Comparison of ENCODE assay signal across 8 cellular contexts in genomic region chr3:50237133-50237651, GRCh38. TPM values are rescaled to one million over a fixed set of nuclear protein-coding genes. Genes with fewer than 3 reads are reported as not detected.
A peak's percentile ranks its signal among the peaks of the same experiment; 100 is the strongest.
DNase-seq lines count a peak whose midpoint lies in the region; ATAC-seq, FAIRE-seq and TF ChIP-seq lines count a peak whose summit lies in the region.

No MANE protein-coding gene starts in this region.

- peaks cover 0 to 2% (median 0%) of the 10 kb centered on the region in 7 donors for H3K9me3 Mint-ChIP-seq in CD14-positive monocyte
- no peaks in the 10 kb centered on the region for H3K9me3 Mint-ChIP-seq in activated T-cell treated with anti-CD3 and anti-CD28 coated beads, Interleukin-2, amount 50 U/mL, for 4 hours

- TF ChIP-seq CTCF in CD14-positive monocyte (IDR thresholded peaks at IDR 0.05) = no peak
- TF ChIP-seq CTCF in pancreas (IDR thresholded peaks at IDR 0.05) = no peak

- no peak for TF ChIP-seq EP300 in Ishikawa (IDR thresholded peaks at IDR 0.05; ENCODE audit: borderline replicate concordance)

- intact Hi-C loops in CD14-positive monocyte (cut with micrococcal nuclease) = no loop called here
- intact Hi-C loops in pancreas (cut with DNase I) = no loop called here

- DNase-seq in CD14-positive monocyte (ENCODE audit: low spot score) (no peak), fibroblast of the conjunctiva (ENCODE audit: low read depth) (peak; percentile 35), pancreas (peak in 1 of 6 donors; percentile 75), cerebellar nuclear complex (lab: John Stamatoyannopoulos, UW) (no peak)
- no peak for DNase-seq in activated T-cell treated with anti-CD3 and anti-CD28 coated beads, Interleukin-2, amount 50 U/mL, for 4 hours

- H3K4me1 ChIP-seq in pancreas = peaks cover 3 to 16% (median 12%) of the 10 kb centered on the region in 3 donors

- H3K27me3 ChIP-seq in pancreas = no peaks in the 10 kb centered on the region

- no peaks in the 10 kb centered on the region for H3K36me3 ChIP-seq in pancreas

- WGBS in pancreas, 2 donors = 44% methylated on average over 7 of the region's 7 CpGs

- peak overlapping the region; percentile 14 to 84 (median 80) for H3K27ac ChIP-seq in pancreas

- ATAC-seq in activated T-cell treated with anti-CD3 and anti-CD28 coated beads, Interleukin-2, amount 50 U/mL, for 4 hours = no peak
- ATAC-seq in pancreas (no peak), GM18907 (IDR thresholded peaks at IDR 0.05; ENCODE audit: unreplicated experiment) (no peak), GM21737 (IDR thresholded peaks at IDR 0.05; ENCODE audit: unreplicated experiment) (no peak)

- peak overlapping the region; percentile 51 to 78 (median 74) for H3K4me3 ChIP-seq in pancreas

- FAIRE-seq in pancreas (lab: Jason Lieb, UNC) = no peak

- peak overlapping the region; percentile 99 to 100 for H3K4me3 Mint-ChIP-seq in CD14-positive monocyte
- peak overlapping the region; percentile 95 for H3K4me3 Mint-ChIP-seq in activated T-cell treated with anti-CD3 and anti-CD28 coated beads, Interleukin-2, amount 50 U/mL, for 4 hours

- no peaks in the 10 kb centered on the region for H3K9me3 ChIP-seq in pancreas

- H3K4me1 Mint-ChIP-seq in CD14-positive monocyte = peaks cover 71% of the 10 kb centered on the region
- peaks cover 44% of the 10 kb centered on the region for H3K4me1 Mint-ChIP-seq in activated T-cell treated with anti-CD3 and anti-CD28 coated beads, Interleukin-2, amount 50 U/mL, for 4 hours (ENCODE audit: low read depth)

- no peak for TF ChIP-seq RAD21 in Ishikawa (IDR thresholded peaks at IDR 0.05; ENCODE audit: low read depth)

- H3K36me3 Mint-ChIP-seq in CD14-positive monocyte = peaks cover 22 to 48% of the 10 kb centered on the region in 2 donors
- H3K36me3 Mint-ChIP-seq in activated T-cell treated with anti-CD3 and anti-CD28 coated beads, Interleukin-2, amount 50 U/mL, for 4 hours (ENCODE audit: insufficient read depth) = no peaks in the 10 kb centered on the region

- peaks cover 0 to 1% (median 0%) of the 10 kb centered on the region in 3 donors for H3K27me3 Mint-ChIP-seq in CD14-positive monocyte (ENCODE audit: low read depth in 3 of 3)
- no peaks in the 10 kb centered on the region for H3K27me3 Mint-ChIP-seq in activated T-cell treated with anti-CD3 and anti-CD28 coated beads, Interleukin-2, amount 50 U/mL, for 4 hours (ENCODE audit: low read depth)

- H3K27ac Mint-ChIP-seq in CD14-positive monocyte = peak overlapping the region; percentile 93 to 98 (median 95)

TF ChIP-seq in Ishikawa, 13 proteins besides CTCF, POLR2A, EP300 and RAD21:
- TF ChIP-seq NFIC (IDR thresholded peaks at IDR 0.05) (no peak), TAF1 (IDR thresholded peaks at IDR 0.05; ENCODE audit: low read depth) (no peak), TEAD4 (IDR thresholded peaks at IDR 0.05) (no peak), FOXM1 (IDR thresholded peaks at IDR 0.05; ENCODE audit: borderline replicate concordance, low read depth) (no peak), TCF12 (IDR thresholded peaks at IDR 0.05; ENCODE audit: low read depth) (no peak), YY1 (IDR thresholded peaks at IDR 0.05; ENCODE audit: low read depth) (0 out of 2 replicates have a peak, but pooled peaks have one; percentile 17)

RNA-seq across cellular contexts. Expression of gene GNAI2, which starts 1.2 kb away (rescaled TPM):
- polyA plus RNA-seq in CD14-positive monocyte (1,000 to 10,000 TPM in 1 of 2 donors, 100 to 1,000 TPM in 1; 914 to 1,165 TPM), pancreas (10 to 100 TPM; 54.1 to 97.6 TPM)
- 100 to 1,000 TPM; 160 to 175 (median 172) TPM for total RNA-seq in activated T-cell treated with anti-CD3 and anti-CD28 coated beads, Interleukin-2, amount 50 U/mL, for 4 hours
- 100 to 1,000 TPM in 1 of 6 donors, 10 to 100 TPM in 5; 26.9 to 104 (median 42.9) TPM for total RNA-seq in pancreas

RNA-seq across cellular contexts. Expression of gene SEMA3B, which starts 31.8 kb away (rescaled TPM):
- polyA plus RNA-seq in CD14-positive monocyte (not detected), pancreas (100 to 1,000 TPM; 118 to 223 TPM)
- under 1 TPM; 0.35 to 0.55 (median 0.52) TPM for total RNA-seq in activated T-cell treated with anti-CD3 and anti-CD28 coated beads, Interleukin-2, amount 50 U/mL, for 4 hours
- 10 to 100 TPM; 27.5 to 53.5 (median 33.2) TPM for total RNA-seq in pancreas

RNA-seq across cellular contexts. Expression of gene SLC38A3, which starts 32.1 kb away (rescaled TPM):
- polyA plus RNA-seq in CD14-positive monocyte (not detected), pancreas (10 to 100 TPM; 35.2 to 40.8 TPM)
- total RNA-seq in activated T-cell treated with anti-CD3 and anti-CD28 coated beads, Interleukin-2, amount 50 U/mL, for 4 hours = under 1 TPM in 2 of 3 donors, not detected in 1; 0.08 to 0.52 TPM
- total RNA-seq in pancreas = 10 to 100 TPM; 21.2 to 57.9 (median 38.6) TPM

RNA-seq across cellular contexts. Expression of gene LSMEM2, which starts 41.7 kb away (rescaled TPM):
- polyA plus RNA-seq in CD14-positive monocyte (not detected), pancreas (1 to 10 TPM in 1 of 2 donors, under 1 TPM in 1; 0.15 to 2.1 TPM)
- total RNA-seq in activated T-cell treated with anti-CD3 and anti-CD28 coated beads, Interleukin-2, amount 50 U/mL, for 4 hours = under 1 TPM in 1 of 3 donors, not detected in 2; 0.13 TPM
- total RNA-seq in pancreas = under 1 TPM in 1 of 6 donors, not detected in 5; 0.12 TPM

RNA-seq across cellular contexts. Expression of gene GNAT1, which starts 45.8 kb away (rescaled TPM):
- polyA plus RNA-seq in CD14-positive monocyte (not detected), pancreas (not detected)
- total RNA-seq in activated T-cell treated with anti-CD3 and anti-CD28 coated beads, Interleukin-2, amount 50 U/mL, for 4 hours = not detected
- total RNA-seq in pancreas = not detected

Comparison
In these comparisons a context has a peak if more than half of its experiments do, and no peak if none do; other contexts are left out.
1. RNA of gene SEMA3B, which starts 31.8 kb away (total RNA-seq): 27.5 to 53.5 TPM in pancreas; 0.35 to 0.55 TPM in activated T-cell treated with anti-CD3 and anti-CD28 coated beads, Interleukin-2, amount 50 U/mL, for 4 hours; every median in the first group is over 10 times any median in the second.
2. RNA of gene SLC38A3, which starts 32.1 kb away (total RNA-seq): 21.2 to 57.9 TPM in pancreas; 0.08 to 0.52 TPM in activated T-cell treated with anti-CD3 and anti-CD28 coated beads, Interleukin-2, amount 50 U/mL, for 4 hours; every median in the first group is over 10 times any median in the second.